ENCODE assay signal across 15 cellular contexts in the genomic region with DNA sequence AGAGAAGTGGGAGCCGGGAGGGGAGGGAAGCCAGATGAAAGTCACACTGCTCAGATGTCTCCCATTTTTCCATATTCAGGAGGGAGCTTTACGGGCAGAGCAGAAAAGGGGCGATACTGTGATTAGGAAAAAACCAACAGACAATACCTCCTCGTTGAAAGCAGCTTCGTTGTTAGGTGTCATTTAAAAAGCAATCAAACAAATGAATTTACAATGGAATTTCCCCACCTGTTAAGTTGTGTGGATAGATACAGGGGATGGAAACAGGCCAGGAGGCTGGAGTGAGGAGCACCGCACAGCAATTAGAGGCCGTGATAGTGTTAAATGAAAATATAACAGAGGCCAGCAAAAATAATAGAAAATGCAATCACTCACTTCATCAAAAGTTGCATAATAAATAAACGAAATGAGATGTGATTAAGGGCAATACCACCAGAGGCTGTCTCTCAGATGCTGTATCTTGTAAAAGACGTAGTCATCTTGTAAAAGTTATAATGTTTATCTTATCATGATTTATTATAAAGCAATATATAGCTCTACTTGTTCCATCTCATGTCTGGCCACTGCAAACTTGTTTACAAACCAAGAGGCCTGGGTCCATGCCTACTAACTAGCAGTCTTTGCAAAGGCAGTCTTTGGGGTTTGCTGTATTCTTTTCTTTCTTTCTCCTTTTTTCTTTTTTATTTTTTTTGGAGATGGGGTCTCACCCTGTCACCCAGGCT.
"Had no signal": no experiment of that assay in that cellular context is flagged by ENCODE, and none has a peak within 500 bp of the region (broad histone marks: within the 10 kb centered on the region; RNA-seq: fewer than 3 reads in every experiment).

No MANE protein-coding gene starts in this region.

- DNase-seq: activated naive CD4-positive, alpha-beta T cell; activated T-cell treated with anti-CD3 and anti-CD28 coated beads, Interleukin-2, amount 50 U/mL, for 4 hours; foreskin fibroblast; heart left ventricle; mammary epithelial cell; naive thymus-derived CD8-positive, alpha-beta T cell; right cardiac atrium; small intestine; transverse colon had no signal

- H3K36me3 ChIP-seq: cardiac muscle cell, esophagus muscularis mucosa, heart left ventricle, transverse colon had no signal

- H3K27ac Mint-ChIP-seq: T-helper 1 cell treated with Interleukin-12 subunit alpha and Interleukin-12 subunit beta and Interleukin-4 antibody, amounts not matched to agents 30 μg/mL and 1 μg/mL, for 36 hours had no signal

- H3K4me1 ChIP-seq: heart left ventricle, transverse colon had no signal

- H3K4me3 Mint-ChIP-seq: activated T-cell treated with anti-CD3 and anti-CD28 coated beads, Interleukin-2, amount 50 U/mL, for 4 hours; T-helper 1 cell treated with Interleukin-12 subunit alpha and Interleukin-12 subunit beta and Interleukin-4 antibody, amounts not matched to agents 30 μg/mL and 1 μg/mL, for 36 hours had no signal

- H3K9me3 ChIP-seq: esophagus muscularis mucosa, heart left ventricle, transverse colon had no signal

- FAIRE-seq: endometrium, small intestine, TTC549 had no signal

- H3K27ac ChIP-seq: cardiac muscle cell, esophagus muscularis mucosa, heart left ventricle, transverse colon had no signal

- ATAC-seq: heart left ventricle; naive thymus-derived CD8-positive, alpha-beta T cell; right cardiac atrium; SK-N-SH treated with all-trans-retinoic acid at 6 μM for 48 hours had no signal

- H3K4me3 ChIP-seq: cardiac muscle cell, esophagus muscularis mucosa, heart left ventricle, transverse colon had no signal

- H3K9me3 Mint-ChIP-seq: activated T-cell treated with anti-CD3 and anti-CD28 coated beads, Interleukin-2, amount 50 U/mL, for 4 hours; naive thymus-derived CD8-positive, alpha-beta T cell; T-helper 1 cell treated with Interleukin-12 subunit alpha and Interleukin-12 subunit beta and Interleukin-4 antibody, amounts not matched to agents 30 μg/mL and 1 μg/mL, for 36 hours had no signal

- H3K36me3 Mint-ChIP-seq: naive thymus-derived CD8-positive, alpha-beta T cell had no signal
